ENCODE assay signal across 11 cellular contexts in genomic region chr1:167431261-167431908, GRCh38.
DNase-seq lines count a peak whose midpoint lies in the region; ATAC-seq and TF ChIP-seq lines count a peak whose summit lies in the region.
"Had no signal": no experiment of that assay in that cellular context is flagged by ENCODE, and none has a peak within 500 bp of the region (broad histone marks: within the 10 kb centered on the region; RNA-seq: fewer than 3 reads in every experiment).

No MANE protein-coding gene starts in this region.

- POLR2A ChIA-PET in activated CD8-positive, alpha-beta T cell treated with anti-CD3 and anti-CD28 coated beads for 36 hours (lab: Charles Lee), result interaction anchor here (1.0 to 1.2 kb wide), 2 partner anchors 9 to 87 kb away, joined by 3 to 9 read pairs; partner anchors contain the start of gene CD247

- H3K9me3 Mint-ChIP-seq in activated CD4-positive, alpha-beta T cell treated with anti-CD3 and anti-CD28 coated beads, Interleukin-2, amount 10 ng/mL, durations not matched to agents 24 days and 14 days, result no peaks in the 10 kb centered on the region
- no peaks in the 10 kb centered on the region for H3K9me3 Mint-ChIP-seq in activated CD8-positive, alpha-beta T cell treated with anti-CD3 and anti-CD28 coated beads for 36 hours
- H3K9me3 Mint-ChIP-seq in natural killer cell treated with Interleukin-12 subunit alpha and Interleukin-12 subunit beta and Interleukin-15 and Interleukin-18, amount 100 ng/mL, for 72 hours, result no peaks in the 10 kb centered on the region

- H3K36me3 Mint-ChIP-seq in activated CD4-positive, alpha-beta T cell treated with anti-CD3 and anti-CD28 coated beads, Interleukin-2, amount 10 ng/mL, durations not matched to agents 24 days and 14 days (ENCODE audit: low read depth), result peaks cover 43% of the 10 kb centered on the region
- peaks cover 45% of the 10 kb centered on the region for H3K36me3 Mint-ChIP-seq in activated CD8-positive, alpha-beta T cell treated with anti-CD3 and anti-CD28 coated beads for 36 hours (ENCODE audit: low read depth)
- peaks cover 23% of the 10 kb centered on the region for H3K36me3 Mint-ChIP-seq in natural killer cell treated with Interleukin-12 subunit alpha and Interleukin-12 subunit beta and Interleukin-15 and Interleukin-18, amount 100 ng/mL, for 72 hours

- H3K27ac Mint-ChIP-seq in activated CD4-positive, alpha-beta T cell treated with anti-CD3 and anti-CD28 coated beads, Interleukin-2, amount 10 ng/mL, durations not matched to agents 24 days and 14 days, result peak overlapping the region; percentile 1
- peak overlapping the region; percentile 84 for H3K27ac Mint-ChIP-seq in activated CD8-positive, alpha-beta T cell treated with anti-CD3 and anti-CD28 coated beads for 36 hours
- peak overlapping the region; percentile 98 to 99 for H3K27ac Mint-ChIP-seq in natural killer cell treated with Interleukin-12 subunit alpha and Interleukin-12 subunit beta and Interleukin-15 and Interleukin-18, amount 100 ng/mL, for 72 hours

- TF ChIP-seq CTCF in activated CD8-positive, alpha-beta T cell treated with anti-CD3 and anti-CD28 coated beads for 36 hours (IDR thresholded peaks at IDR 0.05), result no peak

- ATAC-seq in GM21737 (IDR thresholded peaks at IDR 0.05; ENCODE audit: unreplicated experiment) (peak; percentile 37), HG03108 (IDR thresholded peaks at IDR 0.05; ENCODE audit: unreplicated experiment) (no peak), GM18858 (IDR thresholded peaks at IDR 0.05; ENCODE audit: unreplicated experiment) (no peak)
- ATAC-seq in activated CD8-positive, alpha-beta T cell treated with anti-CD3 and anti-CD28 coated beads for 36 hours, result peak; percentile 50
- peak; percentile 59 to 70 for ATAC-seq in natural killer cell treated with Interleukin-12 subunit alpha and Interleukin-12 subunit beta and Interleukin-15 and Interleukin-18, amount 100 ng/mL, for 72 hours

- H3K4me3 Mint-ChIP-seq in activated CD4-positive, alpha-beta T cell treated with anti-CD3 and anti-CD28 coated beads, Interleukin-2, amount 10 ng/mL, durations not matched to agents 24 days and 14 days, result no peak overlapping the region
- H3K4me3 Mint-ChIP-seq in activated CD8-positive, alpha-beta T cell treated with anti-CD3 and anti-CD28 coated beads for 36 hours, result no peak overlapping the region
- H3K4me3 Mint-ChIP-seq in natural killer cell treated with Interleukin-12 subunit alpha and Interleukin-12 subunit beta and Interleukin-15 and Interleukin-18, amount 100 ng/mL, for 72 hours, result peak overlapping the region; percentile 88
- H3K4me3 Mint-ChIP-seq: nephron had no signal

- CTCF ChIA-PET in activated CD8-positive, alpha-beta T cell treated with anti-CD3 and anti-CD28 coated beads for 36 hours (lab: Charles Lee), result interaction anchor here (1.2 to 2.6 kb wide), 4 partner anchors 29 to 110 kb away, joined by 4 to 13 read pairs (median 4); no protein-coding TSS in a partner anchor

- intact Hi-C loops in activated CD4-positive, alpha-beta T cell treated with anti-CD3 and anti-CD28 coated beads, Interleukin-2, amount 10 ng/mL, durations not matched to agents 24 days and 14 days (cut with micrococcal nuclease), result no loop called here
- intact Hi-C loops in activated CD8-positive, alpha-beta T cell treated with anti-CD3 and anti-CD28 coated beads for 36 hours (cut with micrococcal nuclease), result no loop called here

- peak; percentile 57 for DNase-seq in activated CD4-positive, alpha-beta T cell treated with anti-CD3 and anti-CD28 coated beads, Interleukin-2, amount 10 ng/mL, durations not matched to agents 24 days and 14 days
- no peak for DNase-seq in activated CD4-positive, alpha-beta T cell treated with anti-CD3 and anti-CD28 coated beads, Interleukin-2, amount 50 U/mL, for 4 hours
- no peak for DNase-seq in activated CD8-positive, alpha-beta T cell treated with anti-CD3 and anti-CD28 coated beads for 36 hours
- DNase-seq in natural killer cell treated with Interleukin-12 subunit alpha and Interleukin-12 subunit beta and Interleukin-15 and Interleukin-18, amount 100 ng/mL, for 72 hours (ENCODE audit: low spot score), result no peak
- DNase-seq in D341Med (ENCODE audit: low spot score), result no peak
- DNase-seq: GM23248, NCI-H1694 had no signal

- H3K4me1 Mint-ChIP-seq in activated CD4-positive, alpha-beta T cell treated with anti-CD3 and anti-CD28 coated beads, Interleukin-2, amount 10 ng/mL, durations not matched to agents 24 days and 14 days, result peaks cover 23% of the 10 kb centered on the region
- H3K4me1 Mint-ChIP-seq in activated CD8-positive, alpha-beta T cell treated with anti-CD3 and anti-CD28 coated beads for 36 hours (ENCODE audit: low read depth), result peaks cover 49% of the 10 kb centered on the region
- peaks cover 73 to 80% of the 10 kb centered on the region in 2 donors for H3K4me1 Mint-ChIP-seq in natural killer cell treated with Interleukin-12 subunit alpha and Interleukin-12 subunit beta and Interleukin-15 and Interleukin-18, amount 100 ng/mL, for 72 hours (ENCODE audit: low read depth in 2 of 2)

- no peaks in the 10 kb centered on the region for H3K27me3 Mint-ChIP-seq in activated CD4-positive, alpha-beta T cell treated with anti-CD3 and anti-CD28 coated beads, Interleukin-2, amount 10 ng/mL, durations not matched to agents 24 days and 14 days
- no peaks in the 10 kb centered on the region for H3K27me3 Mint-ChIP-seq in activated CD8-positive, alpha-beta T cell treated with anti-CD3 and anti-CD28 coated beads for 36 hours
- H3K27me3 Mint-ChIP-seq in natural killer cell treated with Interleukin-12 subunit alpha and Interleukin-12 subunit beta and Interleukin-15 and Interleukin-18, amount 100 ng/mL, for 72 hours, result no peaks in the 10 kb centered on the region

Comparison
In these comparisons a context has a peak if more than half of its experiments do, and no peak if none do; other contexts are left out.
1. H3K27ac Mint-ChIP-seq: peak in every context shown above with its lines; median percentile 98 in natural killer cell treated with Interleukin-12 subunit alpha and Interleukin-12 subunit beta and Interleukin-15 and Interleukin-18, amount 100 ng/mL, for 72 hours; 84 in activated CD8-positive, alpha-beta T cell treated with anti-CD3 and anti-CD28 coated beads for 36 hours; 1 in activated CD4-positive, alpha-beta T cell treated with anti-CD3 and anti-CD28 coated beads, Interleukin-2, amount 10 ng/mL, durations not matched to agents 24 days and 14 days.
2. ATAC-seq: peak in GM21737 (single experiment), activated CD8-positive, alpha-beta T cell treated with anti-CD3 and anti-CD28 coated beads for 36 hours (single experiment) and natural killer cell treated with Interleukin-12 subunit alpha and Interleukin-12 subunit beta and Interleukin-15 and Interleukin-18, amount 100 ng/mL, for 72 hours (2 of 2); none in HG03108 (single experiment) and GM18858 (single experiment).